Comparison of ENCODE assay signal across 8 cellular contexts in genomic region chr3:123960791-123961507, GRCh38. TPM values are rescaled to one million over a fixed set of nuclear protein-coding genes. Genes with fewer than 3 reads are reported as not detected.
DNase-seq lines count a peak whose midpoint lies in the region; ATAC-seq and TF ChIP-seq lines count a peak whose summit lies in the region.

CCDC14 (minus strand) TSS chr3:123961229; CDS start chr3:123961173, 56 bp downstream.

- peak within 1 kb of the TSS; percentile 68 to 95 (median 85) for H3K4me3 ChIP-seq in BLaER1 treated with 17β-estradiol and CSF1 and Interleukin-3, amounts not matched to agents 10 nM and 100 nM
- H3K4me3 ChIP-seq in left lung = peak within 1 kb of the TSS; percentile 52 to 64

- H3K4me1 ChIP-seq in BLaER1 treated with 17β-estradiol and CSF1 and Interleukin-3, amounts not matched to agents 10 nM and 100 nM = peaks cover 7 to 30% (median 16%) of the 10 kb centered on the region in 10 experiments; a peak in 16 of 20 replicates
- H3K4me1 ChIP-seq in left lung = peaks cover 0 to 21% of the 10 kb centered on the region in 2 donors

- H3K27me3 ChIP-seq in BLaER1 treated with 17β-estradiol and CSF1 and Interleukin-3, amounts not matched to agents 10 nM and 100 nM = no peaks in the 10 kb centered on the region
- no peaks in the 10 kb centered on the region for H3K27me3 ChIP-seq in left lung

- no peaks in the 10 kb centered on the region for H4K20me1 ChIP-seq in BLaER1 treated with 17β-estradiol and CSF1 and Interleukin-3, amounts not matched to agents 10 nM and 100 nM

- TF ChIP-seq CTCF in left lung (IDR thresholded peaks at IDR 0.05) = no peak

- peaks cover 4 to 17% (median 7%) of the 10 kb centered on the region in 11 experiments; a peak in 13 of 22 replicates for H3K36me3 ChIP-seq in BLaER1 treated with 17β-estradiol and CSF1 and Interleukin-3, amounts not matched to agents 10 nM and 100 nM
- peaks cover 0 to 1% of the 10 kb centered on the region in 2 donors for H3K36me3 ChIP-seq in left lung

- ATAC-seq in GM19328 (IDR thresholded peaks at IDR 0.05; ENCODE audit: unreplicated experiment) = peak; percentile 80
- peak; percentile 49 for ATAC-seq in HG03469 (IDR thresholded peaks at IDR 0.05; ENCODE audit: unreplicated experiment)
- ATAC-seq in left lung = peak; percentile 100

- peak within 1 kb of the TSS; percentile 70 to 93 (median 81) for H3K4me2 ChIP-seq in BLaER1 treated with 17β-estradiol and CSF1 and Interleukin-3, amounts not matched to agents 10 nM and 100 nM

- H3K27ac ChIP-seq in BLaER1 treated with 17β-estradiol and CSF1 and Interleukin-3, amounts not matched to agents 10 nM and 100 nM = peak within 1 kb of the TSS; percentile 73 to 96 (median 91)
- H3K27ac ChIP-seq in left lung = peak within 1 kb of the TSS; percentile 81 to 85

- no peaks in the 10 kb centered on the region for H3K9me3 ChIP-seq in BLaER1 treated with 17β-estradiol and CSF1 and Interleukin-3, amounts not matched to agents 10 nM and 100 nM (replicated peaks in 1 of 11)
- no peaks in the 10 kb centered on the region for H3K9me3 ChIP-seq in left lung

- peak; percentile 97 for DNase-seq in NCI-H69 (lab: John Stamatoyannopoulos, UW)
- peak; percentile 64 for DNase-seq in activated CD4-positive, alpha-beta T cell treated with anti-CD3 and anti-CD28 coated beads, Interleukin-2, amount 50 U/mL, for 1 hour
- DNase-seq in dermis blood vessel endothelial cell = peak; percentile 94
- DNase-seq in left lung = peak; percentile 95 to 96
- DNase-seq in stimulated activated CD4-positive, alpha-beta T cell treated with anti-CD3 and anti-CD28 coated beads, Interleukin-2, amount 100 ng/mL, for 4 hours (ENCODE audit: low read depth) = peak; percentile 59

- intact Hi-C loops in left lung (cut with DNase I) = no loop called here

- peak within 1 kb of the TSS; percentile 85 to 97 (median 92) for H3K9ac ChIP-seq in BLaER1 treated with 17β-estradiol and CSF1 and Interleukin-3, amounts not matched to agents 10 nM and 100 nM

RNA-seq across cellular contexts. Expression of gene CCDC14, which starts in this region (rescaled TPM):
- total RNA-seq in dermis blood vessel endothelial cell (16.7 and 19.5 TPM in 2 replicates), left lung (10 to 100 TPM; 40.9 to 44.4 TPM)

Comparison
In these comparisons a context has a peak if more than half of its experiments do, and no peak if none do; other contexts are left out.
1. Peak in every context shown above with its lines: DNase-seq, ATAC-seq, H3K4me3 ChIP-seq and H3K27ac ChIP-seq.
2. ATAC-seq: peak in every context shown above with its lines; median percentile 100 in left lung; 80 in GM19328; 49 in HG03469.